In genomic region chr19:43547926-43548325, GRCh38 we compare ENCODE assay signal across 4 cellular contexts. TPM values are rescaled to one million over a fixed set of nuclear protein-coding genes. Genes with fewer than 3 reads are reported as not detected.
"Had no signal": no experiment of that assay in that cellular context is flagged by ENCODE, and none has a peak within 500 bp of the region (broad histone marks: within the 10 kb centered on the region; RNA-seq: fewer than 3 reads in every experiment).

No MANE protein-coding gene starts in this region.

RNA-seq across cellular contexts. Expression of gene ZNF575, which starts 14.9 kb away (rescaled TPM):
- total RNA-seq: H1, H4, H7, H9 had no signal

RNA-seq across cellular contexts. Expression of gene PINLYP, which starts 27.7 kb away (rescaled TPM):
- total RNA-seq: H4 had no signal
